9 cellular contexts compared by ENCODE assay signal in genomic region chr3:62529230-62529629, GRCh38.
DNase-seq lines count a peak whose midpoint lies in the region; ATAC-seq and TF ChIP-seq lines count a peak whose summit lies in the region.
"Had no signal": no experiment of that assay in that cellular context is flagged by ENCODE, and none has a peak within 500 bp of the region (broad histone marks: within the 10 kb centered on the region; RNA-seq: fewer than 3 reads in every experiment).

No MANE protein-coding gene starts in this region.

- DNase-seq in GM03348 (ENCODE audit: low spot score) = peak; percentile 9
- peak; percentile 31 for DNase-seq in NCI-H2171 treated with DMSO at 0.1 percent for 48 hours (lab: John Stamatoyannopoulos, UW)
- DNase-seq in cerebellar cortex (ENCODE audit: low spot score) = peak; percentile 90
- peak; percentile 60 to 74 for DNase-seq in mesothelial cell of epicardium (ENCODE audit: low spot score in 2 of 2, unreplicated experiment in 2 of 2)
- DNase-seq in posterior vena cava (ENCODE audit: low spot score) = no peak
- no peak for DNase-seq in NCI-H1694 (lab: John Stamatoyannopoulos, UW)
- DNase-seq in omental fat pad (ENCODE audit: low spot score) = no peak
- DNase-seq: NCI-H510A had no signal

- ATAC-seq in omental fat pad (ENCODE audit: low FRiP score) (no peak), HG02884 (IDR thresholded peaks at IDR 0.05; ENCODE audit: unreplicated experiment) (no peak)

- no peak overlapping the region for H3K27ac Mint-ChIP-seq in mesothelial cell of epicardium

- H3K4me3 Mint-ChIP-seq in mesothelial cell of epicardium = no peak overlapping the region

- TF ChIP-seq CTCF in mesothelial cell of epicardium (IDR thresholded peaks at IDR 0.05; ENCODE audit: unreplicated experiment) = no peak
- TF ChIP-seq CTCF in omental fat pad (IDR thresholded peaks at IDR 0.05) = no peak

- no peaks in the 10 kb centered on the region for H3K9me3 Mint-ChIP-seq in mesothelial cell of epicardium

- peaks cover 42% of the 10 kb centered on the region for H3K27me3 Mint-ChIP-seq in mesothelial cell of epicardium (ENCODE audit: low read depth)

- H3K36me3 Mint-ChIP-seq in mesothelial cell of epicardium = no peaks in the 10 kb centered on the region

- intact Hi-C loops in posterior vena cava (cut with DNase I) = no loop called here

- H3K4me1 Mint-ChIP-seq in mesothelial cell of epicardium = no peaks in the 10 kb centered on the region

Comparison
In these comparisons a context has a peak if more than half of its experiments do, and no peak if none do; other contexts are left out.
1. DNase-seq: peak in GM03348 (single experiment), NCI-H2171 treated with DMSO at 0.1 percent for 48 hours (single experiment), cerebellar cortex (single experiment) and mesothelial cell of epicardium (2 of 2); none in posterior vena cava (single experiment), NCI-H1694 (single experiment) and omental fat pad (single experiment).